In genomic region chr10:133247681-133248333, GRCh38 we compare ENCODE assay signal across 1 cellular context.
TF ChIP-seq lines count a peak whose summit lies in the region.

No MANE protein-coding gene starts in this region.

TF ChIP-seq in IMR-90, 13 proteins besides CTCF, POLR2A, EP300 and RAD21:
- no peak for TF ChIP-seq FOS (IDR thresholded peaks at IDR 0.05; ENCODE audit: low read depth, low read length)
- TF ChIP-seq USF2 (IDR thresholded peaks at IDR 0.05; ENCODE audit: low read depth, low read length) = no peak
- TF ChIP-seq CHD1 (IDR thresholded peaks at IDR 0.05; ENCODE audit: low read depth, low read length) = no peak
- TF ChIP-seq SMC3 (IDR thresholded peaks at IDR 0.05; ENCODE audit: low read depth, low read length) = no peak
- TF ChIP-seq MAZ (IDR thresholded peaks at IDR 0.05; ENCODE audit: borderline replicate concordance, low read depth, low read length) = no peak
